19 cellular contexts compared by ENCODE assay signal in genomic region chr16:88390760-88391496, GRCh38. TPM values are rescaled to one million over a fixed set of nuclear protein-coding genes. Genes with fewer than 3 reads are reported as not detected.
DNase-seq lines count a peak whose midpoint lies in the region; ATAC-seq lines count a peak whose summit lies in the region.
"Had no signal": no experiment of that assay in that cellular context is flagged by ENCODE, and none has a peak within 500 bp of the region (broad histone marks: within the 10 kb centered on the region; RNA-seq: fewer than 3 reads in every experiment).

No MANE protein-coding gene starts in this region.

- peaks cover 49 to 82% (median 77%) of the 10 kb centered on the region in 3 donors for H3K4me1 ChIP-seq in skeletal muscle tissue (ENCODE audit: control insufficient read depth in 3 of 3, insufficient read depth in 3 of 3, low read length in 3 of 3)

- H3K27ac ChIP-seq in skeletal muscle tissue (ENCODE audit: low read depth, low read length): peak overlapping the region; percentile 74
- H3K27ac ChIP-seq: SK-N-MC had no signal

- ATAC-seq in HG02852 (IDR thresholded peaks at IDR 0.05; ENCODE audit: unreplicated experiment): no peak
- ATAC-seq: HepG2, PC-3 had no signal

- no peaks in the 10 kb centered on the region for H3K9me3 ChIP-seq in skeletal muscle tissue (ENCODE audit: control insufficient read depth in 3 of 3, low read length in 3 of 3)

- peaks cover 0 to 6% (median 3%) of the 10 kb centered on the region in 3 donors for H3K27me3 ChIP-seq in skeletal muscle tissue (ENCODE audit: control insufficient read depth in 3 of 3, insufficient read depth in 3 of 3, low read length in 3 of 3)

- peak overlapping the region; percentile 32 to 74 (median 51) for H3K9ac ChIP-seq in skeletal muscle tissue (ENCODE audit: low read depth in 1 of 3, low read length in 3 of 3)

- H3K36me3 ChIP-seq in skeletal muscle tissue (ENCODE audit: control insufficient read depth in 3 of 3, insufficient read depth in 3 of 3, low read length in 3 of 3): no peaks in the 10 kb centered on the region

- DNase-seq in NCI-H1694 (lab: John Stamatoyannopoulos, UW): peak; percentile 57
- DNase-seq in cerebellum (ENCODE audit: low spot score): peak; percentile 73
- peak; percentile 51 for DNase-seq in medulla oblongata (ENCODE audit: extremely low spot score)
- no peak for DNase-seq in effector CD4-positive, alpha-beta T cell
- no peak for DNase-seq in AG08395 (ENCODE audit: low spot score)
- DNase-seq: CD8-positive, alpha-beta memory T cell; DMS153; EL; MM.1S; NCI-H1105; NCI-H2029 treated with DMSO at 0.1 percent for 48 hours; NCI-H2227 treated with DMSO at 0.1 percent for 48 hours; NCI-H526 treated with DMSO at 0.1 percent for 48 hours; NK-92 treated with Interleukin-12 subunit alpha and Interleukin-12 subunit beta, amount 100 ng/mL, for 24 hours; PC-3 had no signal

- H3K4me3 ChIP-seq in skeletal muscle tissue (ENCODE audit: low read length in 3 of 3): peak overlapping the region in 1 of 3 donors; percentile 22
- H3K4me3 ChIP-seq: SK-N-MC had no signal

RNA-seq across cellular contexts. Expression of gene ZNF469, which starts 8.2 kb away (rescaled TPM):
- total RNA-seq in cerebellum (0.73 TPM), skeletal muscle tissue (3.7 TPM)
- total RNA-seq: HepG2 had no signal

Comparison
In these comparisons a context has a peak if more than half of its experiments do, and no peak if none do; other contexts are left out.
1. DNase-seq: peak in NCI-H1694 (single experiment), cerebellum (single experiment) and medulla oblongata (single experiment); none in effector CD4-positive, alpha-beta T cell (single experiment) and AG08395 (single experiment).